Comparison of ENCODE assay signal across 16 cellular contexts in genomic region chr21:34900376-34900775, GRCh38.
DNase-seq lines count a peak whose midpoint lies in the region; ATAC-seq and TF ChIP-seq lines count a peak whose summit lies in the region.
"Had no signal": no experiment of that assay in that cellular context is flagged by ENCODE, and none has a peak within 500 bp of the region (broad histone marks: within the 10 kb centered on the region; RNA-seq: fewer than 3 reads in every experiment).

No MANE protein-coding gene starts in this region.

- peaks cover 13 to 16% of the 10 kb centered on the region in 2 donors for H3K9me3 Mint-ChIP-seq in activated naive CD4-positive, alpha-beta T cell treated with anti-CD3 and anti-CD28 coated beads, Interleukin-2, amount 50 U/mL, for 72 hours
- no peaks in the 10 kb centered on the region for H3K9me3 Mint-ChIP-seq in activated naive CD4-positive, alpha-beta T cell treated with anti-CD3 and anti-CD28 coated beads, Interleukin-2, amount 10 ng/mL, durations not matched to agents 7 days and 5 days

- peaks cover 4% of the 10 kb centered on the region for H3K79me2 ChIP-seq in smooth muscle cell (ENCODE audit: low read depth)

- no peaks in the 10 kb centered on the region for H3K27me3 ChIP-seq in smooth muscle cell (ENCODE audit: low read depth)
- H3K27me3 ChIP-seq in ovary: no peaks in the 10 kb centered on the region
- H3K27me3 ChIP-seq: Peyer's patch had no signal

- H3K4me1 ChIP-seq in smooth muscle cell (ENCODE audit: low read depth) (no peaks in the 10 kb centered on the region), ovary (ENCODE audit: insufficient read depth) (no peaks in the 10 kb centered on the region)
- H3K4me1 ChIP-seq: Peyer's patch had no signal

- WGBS in smooth muscle cell (ENCODE audit: low lambda C conversion rate): 5% methylated on average over 2 of the region's 2 CpGs
- 87 to 98% (median 91%) methylated on average over 2 of the region's 2 CpGs for WGBS in ovary, 3 donors

- no peak overlapping the region for H3K4me3 Mint-ChIP-seq in activated naive CD4-positive, alpha-beta T cell treated with anti-CD3 and anti-CD28 coated beads, Interleukin-2, amount 10 ng/mL, durations not matched to agents 7 days and 5 days

- H3K36me3 ChIP-seq in smooth muscle cell (ENCODE audit: low read depth) (no peaks in the 10 kb centered on the region), ovary (no peaks in the 10 kb centered on the region)
- H3K36me3 ChIP-seq: Peyer's patch had no signal

- TF ChIP-seq CTCF in smooth muscle cell (IDR thresholded peaks at IDR 0.05; ENCODE audit: borderline replicate concordance, insufficient read depth, poor library complexity, severe bottlenecking): no peak
- no peak for TF ChIP-seq CTCF in omental fat pad (IDR thresholded peaks at IDR 0.05)
- no peak for TF ChIP-seq CTCF in ovary (IDR thresholded peaks at IDR 0.05)

- H3K27ac Mint-ChIP-seq in activated naive CD4-positive, alpha-beta T cell treated with anti-CD3 and anti-CD28 coated beads, Interleukin-2, amount 50 U/mL, for 72 hours: no peak overlapping the region
- no peak overlapping the region for H3K27ac Mint-ChIP-seq in activated naive CD4-positive, alpha-beta T cell treated with anti-CD3 and anti-CD28 coated beads, Interleukin-2, amount 10 ng/mL, durations not matched to agents 7 days and 5 days

- CTCF ChIA-PET in activated naive CD4-positive, alpha-beta T cell treated with anti-CD3 and anti-CD28 coated beads, Interleukin-2, amount 10 ng/mL, durations not matched to agents 7 days and 5 days (lab: Charles Lee): interaction anchor here (1.0 kb wide), 1 partner anchor 940 kb away, joined by 5 read pairs; no protein-coding TSS in a partner anchor

- no peak overlapping the region for H3K4me2 ChIP-seq in smooth muscle cell

- H3K27me3 Mint-ChIP-seq in activated naive CD4-positive, alpha-beta T cell treated with anti-CD3 and anti-CD28 coated beads, Interleukin-2, amount 10 ng/mL, durations not matched to agents 7 days and 5 days: no peaks in the 10 kb centered on the region

- H3K9ac ChIP-seq in smooth muscle cell (ENCODE audit: low read depth): no peak overlapping the region

- intact Hi-C loops in ovary (cut with DNase I): no loop called here

- no peak overlapping the region for H2AFZ ChIP-seq in smooth muscle cell (ENCODE audit: low read depth)

- H3K36me3 Mint-ChIP-seq in activated naive CD4-positive, alpha-beta T cell treated with anti-CD3 and anti-CD28 coated beads, Interleukin-2, amount 50 U/mL, for 72 hours: peaks cover 13 to 38% of the 10 kb centered on the region in 2 donors
- H3K36me3 Mint-ChIP-seq in activated naive CD4-positive, alpha-beta T cell treated with anti-CD3 and anti-CD28 coated beads, Interleukin-2, amount 10 ng/mL, durations not matched to agents 7 days and 5 days: peaks cover 25% of the 10 kb centered on the region

- H4K20me1 ChIP-seq in smooth muscle cell (ENCODE audit: low read depth): peaks cover 54% of the 10 kb centered on the region

- no peaks in the 10 kb centered on the region for H3K9me3 ChIP-seq in smooth muscle cell (replicated peaks; ENCODE audit: low read depth)
- no peaks in the 10 kb centered on the region for H3K9me3 ChIP-seq in ovary

- peak overlapping the region; percentile 8 for H3K27ac ChIP-seq in smooth muscle cell (ENCODE audit: low read depth)
- no peak overlapping the region for H3K27ac ChIP-seq in ovary

- no peak for TF ChIP-seq EP300 in ovary (IDR thresholded peaks at IDR 0.05)

- peak; percentile 43 to 51 for ATAC-seq in activated naive CD4-positive, alpha-beta T cell treated with anti-CD3 and anti-CD28 coated beads, Interleukin-2, amount 50 U/mL, for 72 hours
- no peak for ATAC-seq in omental fat pad (ENCODE audit: low FRiP score)

- H3K4me3 ChIP-seq in smooth muscle cell: no peak overlapping the region
- H3K4me3 ChIP-seq in ovary: no peak overlapping the region
- H3K4me3 ChIP-seq: Peyer's patch had no signal

- H3K4me1 Mint-ChIP-seq in activated naive CD4-positive, alpha-beta T cell treated with anti-CD3 and anti-CD28 coated beads, Interleukin-2, amount 10 ng/mL, durations not matched to agents 7 days and 5 days: no peaks in the 10 kb centered on the region

- no peak for DNase-seq in activated naive CD4-positive, alpha-beta T cell treated with anti-CD3 and anti-CD28 coated beads, Interleukin-2, amount 50 U/mL, for 72 hours (ENCODE audit: low spot score in 2 of 2)
- no peak for DNase-seq in activated naive CD4-positive, alpha-beta T cell treated with anti-CD3 and anti-CD28 coated beads, Interleukin-2, amount 10 ng/mL, durations not matched to agents 7 days and 5 days
- DNase-seq in M059J (ENCODE audit: low read depth) (peak; percentile 92), astrocyte of the hippocampus (ENCODE audit: low read depth, low spot score) (peak; percentile 77), smooth muscle cell (lab: John Stamatoyannopoulos, UW; ENCODE audit: unreplicated experiment) (no peak), cortex of kidney (lab: John Stamatoyannopoulos, UW) (no peak), omental fat pad (ENCODE audit: low spot score) (no peak), ovary (no peak)
- DNase-seq: amygdala, Calu3, head of caudate nucleus, Karpas-422, kidney glomerular epithelial cell, NCI-H2029 treated with DMSO at 0.1 percent for 48 hours, NCI-H748 treated with DMSO at 0.1 percent for 48 hours, Peyer's patch had no signal

- TF ChIP-seq POLR2A in ovary (IDR thresholded peaks at IDR 0.05): no peak

- H3F3A ChIP-seq in smooth muscle cell (ENCODE audit: low read depth): no peaks in the 10 kb centered on the region

Comparison
In these comparisons a context has a peak if more than half of its experiments do, and no peak if none do; other contexts are left out.
1. DNase-seq: peak in M059J (single experiment) and astrocyte of the hippocampus (single experiment); none in activated naive CD4-positive, alpha-beta T cell treated with anti-CD3 and anti-CD28 coated beads, Interleukin-2, amount 50 U/mL, for 72 hours (0 of 2), activated naive CD4-positive, alpha-beta T cell treated with anti-CD3 and anti-CD28 coated beads, Interleukin-2, amount 10 ng/mL, durations not matched to agents 7 days and 5 days (single experiment), smooth muscle cell (single experiment), cortex of kidney (single experiment), omental fat pad (single experiment) and ovary (0 of 5).